In the genomic region with DNA sequence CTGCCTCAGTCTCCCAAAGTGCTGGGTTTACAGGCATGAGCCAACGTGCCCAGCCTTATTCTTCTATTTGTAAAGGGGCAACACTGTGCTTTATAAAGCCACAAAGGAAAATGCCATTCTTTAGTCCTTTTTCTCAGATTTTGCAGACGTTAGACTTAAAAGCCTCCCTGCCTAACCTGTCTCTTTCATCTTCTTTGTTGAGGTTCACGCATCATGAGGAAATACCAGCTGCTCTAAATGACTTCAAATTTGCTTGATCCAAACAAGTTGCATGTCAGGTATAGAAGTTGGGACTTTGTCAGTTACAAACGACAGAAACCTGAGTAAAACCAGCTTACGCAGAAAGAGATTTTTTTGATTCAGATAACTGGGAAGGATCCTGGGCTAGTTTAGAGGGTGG, we compare ENCODE assay signal across 28 cellular contexts.
"Had no signal": no experiment of that assay in that cellular context is flagged by ENCODE, and none has a peak within 500 bp of the region (broad histone marks: within the 10 kb centered on the region; RNA-seq: fewer than 3 reads in every experiment).

No MANE protein-coding gene starts in this region.

- H3K27me3 Mint-ChIP-seq: naive B cell had no signal

- H3K4me1 ChIP-seq: left ventricle myocardium inferior, prostate gland, testis, upper lobe of left lung, vagina had no signal

- ATAC-seq: pancreas; right cardiac atrium; stimulated activated memory B cell treated with anti-CD40 and anti-IgM and Interleukin-4, amounts not matched to agents 10 μg/mL and 1 μg/mL and 100 μg/mL, for 72 hours had no signal

- H3K4me3 ChIP-seq: left ventricle myocardium inferior, lung, pancreas, prostate gland, smooth muscle cell, stomach, testis, thyroid gland, transverse colon, upper lobe of left lung, vagina had no signal

- FAIRE-seq: islet of Langerhans, pancreas had no signal

- H3K27ac Mint-ChIP-seq: immature natural killer cell; mesothelial cell of epicardium; naive B cell; nephron; stimulated activated memory B cell treated with anti-CD40 and anti-IgM and Interleukin-4, amounts not matched to agents 10 μg/mL and 1 μg/mL and 100 μg/mL, for 72 hours had no signal

- H3K27me3 ChIP-seq: pancreas, stomach, testis, thyroid gland, transverse colon, upper lobe of left lung, vagina had no signal

- H3K4me1 Mint-ChIP-seq: mesothelial cell of epicardium; naive B cell; nephron; stimulated activated memory B cell treated with anti-CD40 and anti-IgM and Interleukin-4, amounts not matched to agents 10 μg/mL and 1 μg/mL and 100 μg/mL, for 72 hours had no signal

- H3K9me3 Mint-ChIP-seq: immature natural killer cell; mesothelial cell of epicardium; naive B cell; nephron; neural crest cell; stimulated activated memory B cell treated with anti-CD40 and anti-IgM and Interleukin-4, amounts not matched to agents 10 μg/mL and 1 μg/mL and 100 μg/mL, for 72 hours had no signal

- H3K4me3 Mint-ChIP-seq: immature natural killer cell; mesothelial cell of epicardium; naive B cell; nephron; neural crest cell; stimulated activated memory B cell treated with anti-CD40 and anti-IgM and Interleukin-4, amounts not matched to agents 10 μg/mL and 1 μg/mL and 100 μg/mL, for 72 hours had no signal

- H3K36me3 ChIP-seq: left ventricle myocardium inferior, pancreas, prostate gland, stomach, thyroid gland, transverse colon, upper lobe of left lung, vagina had no signal

- H3K4me2 ChIP-seq: smooth muscle cell had no signal

- H3K36me3 Mint-ChIP-seq: immature natural killer cell; mesothelial cell of epicardium; naive B cell; stimulated activated memory B cell treated with anti-CD40 and anti-IgM and Interleukin-4, amounts not matched to agents 10 μg/mL and 1 μg/mL and 100 μg/mL, for 72 hours had no signal

- DNase-seq: hypothalamus; immature natural killer cell; left ventricle myocardium inferior; mesendoderm; naive B cell; pancreas; posterior cingulate gyrus; retina; right cardiac atrium; stimulated activated CD4-positive, alpha-beta T cell treated with anti-CD3 and anti-CD28 coated beads, Interleukin-1b, Interleukin-23, amount 100 ng/mL, for 48 hours; stimulated activated CD4-positive, alpha-beta T cell treated with anti-CD3 and anti-CD28 coated beads, Interleukin-2, amount 100 ng/mL, for 48 hours; stimulated activated CD4-positive, alpha-beta T cell treated with anti-CD3 and anti-CD28 coated beads, Interleukin-4, amount 100 ng/mL, for 4 hours; stimulated activated CD8-positive, alpha-beta memory T cell treated with anti-CD3 and anti-CD28 coated beads, Interleukin-4, amount 100 ng/mL, for 48 hours; stimulated activated naive CD4-positive, alpha-beta T cell treated with Interleukin-2 at 50 U/mL for 16 hours; stomach; testis; thyroid gland; transverse colon; upper lobe of left lung had no signal

- H3K27ac ChIP-seq: left ventricle myocardium inferior, pancreas, prostate gland, stomach, testis, thyroid gland, transverse colon, upper lobe of left lung, vagina had no signal

- H3K9me3 ChIP-seq: left ventricle myocardium inferior, pancreas, prostate gland, stomach, testis, thyroid gland, transverse colon, upper lobe of left lung, vagina had no signal
